Comparison of ENCODE assay signal across 8 cellular contexts in the genomic region with DNA sequence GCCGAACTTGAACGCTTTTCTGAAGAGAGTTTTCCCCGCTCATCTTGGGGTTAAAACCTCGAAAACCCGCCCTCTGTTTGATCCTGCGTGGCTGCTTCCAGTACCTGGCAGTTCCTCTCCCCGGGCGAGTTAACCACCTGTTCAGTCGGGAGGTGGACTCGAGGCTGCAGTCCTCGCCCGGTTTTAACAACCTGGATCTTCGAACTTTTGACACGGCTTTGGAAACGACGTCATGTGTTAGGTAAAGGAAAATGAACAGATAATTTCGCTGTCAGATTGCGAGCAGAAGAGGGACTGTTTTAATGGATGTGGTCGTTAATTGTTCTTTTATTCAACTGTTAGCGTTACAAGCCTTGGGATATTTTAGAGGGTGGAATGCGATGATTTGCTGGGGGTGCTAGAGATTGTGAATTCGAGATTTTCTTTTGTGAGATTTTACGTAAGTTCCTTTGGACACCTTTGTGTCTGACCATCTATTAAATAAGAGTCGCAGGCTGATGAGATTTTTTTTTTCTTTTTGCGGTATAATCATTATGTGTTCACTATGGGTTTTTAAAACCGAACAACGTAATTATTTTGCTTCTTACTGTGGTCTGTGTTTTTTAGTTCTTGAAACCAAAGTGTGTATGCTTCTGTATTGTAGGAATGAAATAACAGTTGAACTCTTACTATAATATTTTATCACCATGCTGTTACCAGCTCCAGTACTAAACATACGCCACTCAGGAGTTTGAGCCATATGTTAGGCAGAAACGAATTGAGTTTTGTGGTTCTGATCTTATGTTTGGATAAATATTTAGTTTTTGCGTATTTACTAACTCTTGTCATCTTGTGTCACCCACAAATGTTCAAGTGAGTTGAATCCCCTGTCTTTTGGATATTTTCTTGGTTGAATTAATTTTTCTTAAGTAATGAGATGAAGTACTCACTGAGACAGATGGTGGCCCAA. TPM values are rescaled to one million over a fixed set of nuclear protein-coding genes. Genes with fewer than 3 reads are reported as not detected.
DNase-seq lines count a peak whose midpoint lies in the region; ATAC-seq and TF ChIP-seq lines count a peak whose summit lies in the region.

No MANE protein-coding gene starts in this region.

- in situ Hi-C loops in gastrocnemius medialis (cut with MboI; ENCODE audit: low sequenced_read_pairs in 4 of 4), result loop anchor here in 1 of 4 donors (10.0 kb wide), 1 partner anchor 128 kb away; no protein-coding TSS in a partner anchor

- H3K4me1 ChIP-seq in DND-41 (ENCODE audit: insufficient read depth, low read length), result peaks cover 49% of the 10 kb centered on the region
- peaks cover 18 to 28% of the 10 kb centered on the region in 2 donors for H3K4me1 ChIP-seq in gastrocnemius medialis

- DNase-seq in DND-41, result no peak
- DNase-seq in NB4 (ENCODE audit: low read depth), result peak; percentile 21
- peak; percentile 44 to 54 for DNase-seq in gastrocnemius medialis
- DNase-seq in NCI-H2196 (lab: John Stamatoyannopoulos, UW; ENCODE audit: unreplicated experiment), result no peak
- no peak for DNase-seq in stimulated activated CD4-positive, alpha-beta T cell treated with anti-CD3 and anti-CD28 coated beads, Interleukin-1b, Interleukin-23, amount 100 ng/mL, for 48 hours

- H3K4me3 ChIP-seq in DND-41 (ENCODE audit: low read depth in 1 of 2, low read length in 2 of 2), result peak overlapping the region; percentile 71 to 86
- H3K4me3 ChIP-seq in NB4 (ENCODE audit: low read depth, low read length), result peak overlapping the region; percentile 93
- peak overlapping the region; percentile 68 for H3K4me3 ChIP-seq in iPS-11a (ENCODE audit: low read depth, low read length)
- peak overlapping the region; percentile 88 to 96 (median 92) for H3K4me3 ChIP-seq in gastrocnemius medialis

- ATAC-seq in DND-41 (ENCODE audit: insufficient read depth, low read depth) (no peak; the same call in 2 of the 3 replicates), GM21423 (IDR thresholded peaks at IDR 0.05; ENCODE audit: unreplicated experiment) (peak; percentile 9), gastrocnemius medialis (peak; percentile 55 to 61)

- H3K9me3 ChIP-seq in DND-41 (ENCODE audit: insufficient read depth, low read length, severe bottlenecking), result no peaks in the 10 kb centered on the region
- H3K9me3 ChIP-seq in gastrocnemius medialis, result no peaks in the 10 kb centered on the region

- H3K9ac ChIP-seq in DND-41 (ENCODE audit: low read depth, low read length), result peak overlapping the region; percentile 80

- peak overlapping the region; percentile 95 for H2AFZ ChIP-seq in DND-41 (ENCODE audit: low read depth, low read length)

- H4K20me1 ChIP-seq in DND-41 (ENCODE audit: insufficient read depth, low read length), result peaks cover 7% of the 10 kb centered on the region; the same call in 1 of the 2 replicates

- no peak for TF ChIP-seq POLR2A in NB4 (IDR thresholded peaks at IDR 0.05; ENCODE audit: extremely low read depth, insufficient read length)
- no peak for TF ChIP-seq POLR2A in gastrocnemius medialis (IDR thresholded peaks at IDR 0.05)

- no peaks in the 10 kb centered on the region for H3K36me3 ChIP-seq in DND-41 (ENCODE audit: insufficient read depth, low read length)
- no peaks in the 10 kb centered on the region for H3K36me3 ChIP-seq in gastrocnemius medialis

- intact Hi-C loops in gastrocnemius medialis (cut with DNase I; ENCODE audit: low total_unique reads), result loop anchor here (5.0 to 10.0 kb wide), 3 partner anchors 118 to 270 kb away; a partner anchor contains a TSS

- H3K27ac ChIP-seq in DND-41 (ENCODE audit: low read length) (peak overlapping the region; percentile 87), adipose tissue (ENCODE audit: low read depth, low read length) (peak overlapping the region; percentile 98), gastrocnemius medialis (peak overlapping the region; percentile 98 to 99 (median 98))

- peaks cover 64% of the 10 kb centered on the region for H3K79me2 ChIP-seq in DND-41 (ENCODE audit: insufficient read depth, low read length)

- WGBS in adipose tissue, 3 donors, result 2 to 3% (median 2%) methylated on average over 30 of the region's 30 CpGs

- peak overlapping the region; percentile 77 for H3K4me2 ChIP-seq in DND-41 (ENCODE audit: insufficient read depth, low read length)

- H3K27me3 ChIP-seq in DND-41 (ENCODE audit: insufficient read depth, low read length, poor library complexity), result no peaks in the 10 kb centered on the region
- H3K27me3 ChIP-seq in gastrocnemius medialis, result no peaks in the 10 kb centered on the region

- TF ChIP-seq CTCF in DND-41 (IDR thresholded peaks at IDR 0.05; ENCODE audit: borderline replicate concordance, extremely low read depth, low read length, poor library complexity, severe bottlenecking) (no peak), NB4 (IDR thresholded peaks at IDR 0.05; ENCODE audit: low read depth, low read length) (no peak), gastrocnemius medialis (IDR thresholded peaks at IDR 0.05 in 4 of 5, conservative IDR thresholded peaks at IDR 0.05 in 1 of 5) (no peak)

RNA-seq across cellular contexts. Expression of a gene that starts 1.2 kb away (rescaled TPM):
- polyA plus RNA-seq in adipose tissue, result 10 to 100 TPM; 12.7 to 23.2 (median 20.7) TPM
- total RNA-seq in gastrocnemius medialis, result 10 to 100 TPM in 2 of 4 donors, 1 to 10 TPM in 2; 9.6 to 18.3 (median 10.4) TPM

Comparison
In these comparisons a context has a peak if more than half of its experiments do, and no peak if none do; other contexts are left out.
1. DNase-seq: peak in NB4 (single experiment) and gastrocnemius medialis (2 of 2); none in DND-41 (single experiment), NCI-H2196 (single experiment) and stimulated activated CD4-positive, alpha-beta T cell treated with anti-CD3 and anti-CD28 coated beads, Interleukin-1b, Interleukin-23, amount 100 ng/mL, for 48 hours (single experiment).
2. Peak in every context shown above with its lines, with median percentiles within 50 percentile points of each other: H3K27ac ChIP-seq and H3K4me3 ChIP-seq.